In the genomic region with DNA sequence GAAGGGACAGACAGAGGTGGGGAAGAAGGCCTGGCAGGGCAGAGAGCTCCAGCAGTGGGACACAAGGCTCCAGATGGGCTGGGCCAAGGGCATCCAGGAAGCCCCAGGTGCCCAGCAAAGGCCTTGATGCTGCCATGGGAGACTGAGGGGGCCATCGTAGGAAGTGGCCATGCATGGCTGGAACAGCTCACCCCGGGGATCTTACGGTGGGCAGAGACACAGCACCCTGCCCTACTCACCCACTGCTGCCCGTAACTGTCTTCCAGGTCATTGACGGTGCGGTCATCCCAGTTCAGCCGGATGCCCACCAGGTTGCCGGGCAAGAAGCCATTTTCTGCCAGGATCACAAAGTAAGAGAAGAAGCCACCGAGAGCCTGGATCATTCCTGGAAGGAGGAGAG, we compare ENCODE assay signal across 9 cellular contexts. TPM values are rescaled to one million over a fixed set of nuclear protein-coding genes. Genes with fewer than 3 reads are reported as not detected.
"Had no signal": no experiment of that assay in that cellular context is flagged by ENCODE, and none has a peak within 500 bp of the region (broad histone marks: within the 10 kb centered on the region; RNA-seq: fewer than 3 reads in every experiment).

No MANE protein-coding gene starts in this region.

- H3K4me3 ChIP-seq: GM23338 had no signal

- ATAC-seq: GM23338, HepG2 had no signal

- H2AFZ ChIP-seq: GM23338 had no signal

- FAIRE-seq: HepG2 had no signal

- H3K27ac ChIP-seq: HL-60, KMS-11 had no signal

- H3K9ac ChIP-seq: KMS-11 had no signal

- H3K4me2 ChIP-seq: GM23338, KMS-11 had no signal

- DNase-seq: H9, HCEC 1CT, KBM-7 had no signal

RNA-seq across cellular contexts. Expression of gene ERFL, which starts 40.9 kb away (rescaled TPM):
- total RNA-seq: H4, HepG2 had no signal
- polyA plus RNA-seq: GM23338, HepG2, IgD-negative memory B cell had no signal
